Comparison of ENCODE assay signal across 1 cellular context in the genomic region with DNA sequence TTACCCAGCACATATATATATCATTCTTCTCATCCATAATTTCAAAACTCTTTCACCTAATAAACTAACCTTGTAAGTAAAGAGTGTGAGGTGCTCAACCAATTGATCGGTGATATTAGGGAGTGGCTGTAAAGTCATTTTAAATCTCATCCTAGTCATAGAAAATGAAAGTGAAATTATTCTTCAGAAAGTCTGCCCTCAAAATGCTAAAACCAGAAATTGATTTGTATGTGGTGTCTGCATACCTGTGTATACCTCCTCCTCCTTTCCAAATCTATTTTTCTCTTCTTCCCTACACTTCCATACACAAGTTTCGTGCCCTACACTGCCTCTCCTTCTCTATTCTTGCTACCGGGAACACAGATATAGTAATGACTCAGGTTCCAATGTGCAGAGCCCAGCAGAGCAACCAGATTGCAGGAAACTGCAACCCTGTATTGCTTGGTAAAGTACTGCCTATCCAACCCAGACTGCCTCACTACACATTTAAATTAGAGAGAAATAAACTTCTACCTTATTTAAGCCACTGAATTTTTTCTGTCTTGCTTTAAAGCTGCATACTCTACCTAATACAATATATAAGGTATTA.
TF ChIP-seq lines count a peak whose summit lies in the region.

No MANE protein-coding gene starts in this region.

TF ChIP-seq in K562, 482 proteins besides CTCF, POLR2A, EP300 and RAD21 (continued from another document):
- no peak for TF ChIP-seq PYGO2 (tag; IDR thresholded peaks at IDR 0.05)
- no peak for TF ChIP-seq ETV1 (tag; conservative IDR thresholded peaks at IDR 0.05; ENCODE audit: low read depth)
- TF ChIP-seq ZNF239 (CRISPR knock-in tag; IDR thresholded peaks at IDR 0.05), result no peak
- TF ChIP-seq PRMT5 (CRISPR knock-in tag; IDR thresholded peaks at IDR 0.05), result no peak
